In genomic region chr11:93537022-93537421, GRCh38 we compare ENCODE assay signal across 13 cellular contexts. TPM values are rescaled to one million over a fixed set of nuclear protein-coding genes. Genes with fewer than 3 reads are reported as not detected.
DNase-seq lines count a peak whose midpoint lies in the region; ATAC-seq and TF ChIP-seq lines count a peak whose summit lies in the region.
"Had no signal": no experiment of that assay in that cellular context is flagged by ENCODE, and none has a peak within 500 bp of the region (broad histone marks: within the 10 kb centered on the region; RNA-seq: fewer than 3 reads in every experiment).

No MANE protein-coding gene starts in this region.

- H3K4me1 ChIP-seq in endocrine pancreas (ENCODE audit: control insufficient read depth, insufficient read depth, low read length), result peaks cover 24% of the 10 kb centered on the region

- no peaks in the 10 kb centered on the region for H3K36me3 Mint-ChIP-seq in activated T-cell treated with anti-CD3 and anti-CD28 coated beads, Interleukin-2, amount 50 U/mL, for 72 hours (ENCODE audit: insufficient read depth in 2 of 2)
- H3K36me3 Mint-ChIP-seq in glutamatergic neuron (ENCODE audit: unreplicated experiment), result no peaks in the 10 kb centered on the region
- H3K36me3 Mint-ChIP-seq: neural progenitor cell had no signal

- peaks cover 49% of the 10 kb centered on the region for H3K4me1 Mint-ChIP-seq in activated T-cell treated with anti-CD3 and anti-CD28 coated beads, Interleukin-2, amount 50 U/mL, for 72 hours (ENCODE audit: low read depth)
- H3K4me1 Mint-ChIP-seq in glutamatergic neuron (ENCODE audit: low read depth, unreplicated experiment), result peaks cover 42% of the 10 kb centered on the region

- H3K9me3 Mint-ChIP-seq in activated T-cell treated with anti-CD3 and anti-CD28 coated beads, Interleukin-2, amount 50 U/mL, for 72 hours, result no peaks in the 10 kb centered on the region
- peaks cover 3% of the 10 kb centered on the region for H3K9me3 Mint-ChIP-seq in glutamatergic neuron (ENCODE audit: unreplicated experiment)
- H3K9me3 Mint-ChIP-seq: activated T-helper 2 cell treated with anti-CD3 and anti-CD28 coated beads, Interferon-gamma antibody, Interleukin-2, Interleukin-4, amounts not matched to agents 10 μg/mL and 5 μg/mL and 100 μg/mL, durations not matched to agents 14 hours and 24 hours and 36 hours; neural progenitor cell; stimulated activated naive CD8-positive, alpha-beta T cell treated with anti-CD3 and anti-CD28 coated beads, Interleukin-15, amount 100 ng/mL, for 72 hours had no signal

- H3K27me3 ChIP-seq in endocrine pancreas (ENCODE audit: control insufficient read depth, insufficient read depth, low read length), result no peaks in the 10 kb centered on the region
- H3K27me3 ChIP-seq: neural progenitor cell had no signal

- no peak overlapping the region for H3K4me3 Mint-ChIP-seq in activated T-cell treated with anti-CD3 and anti-CD28 coated beads, Interleukin-2, amount 50 U/mL, for 72 hours
- no peak overlapping the region for H3K4me3 Mint-ChIP-seq in glutamatergic neuron (ENCODE audit: unreplicated experiment)
- H3K4me3 Mint-ChIP-seq: neural progenitor cell; stimulated activated naive CD8-positive, alpha-beta T cell treated with anti-CD3 and anti-CD28 coated beads, Interleukin-15, amount 100 ng/mL, for 72 hours had no signal

- no peaks in the 10 kb centered on the region for H3K36me3 ChIP-seq in endocrine pancreas (ENCODE audit: control insufficient read depth, insufficient read depth, low read length)
- H3K36me3 ChIP-seq: neural progenitor cell had no signal

- no peaks in the 10 kb centered on the region for H3K9me3 ChIP-seq in endocrine pancreas (ENCODE audit: control insufficient read depth, low read length)

- H3K4me3 ChIP-seq in endocrine pancreas (ENCODE audit: control insufficient read depth, insufficient read depth, low read length), result peak overlapping the region; percentile 66
- H3K4me3 ChIP-seq: neural progenitor cell had no signal

- H3K9ac ChIP-seq in endocrine pancreas (ENCODE audit: control insufficient read depth, insufficient read depth, low read length), result peak overlapping the region; percentile 23
- H3K9ac ChIP-seq: neural progenitor cell had no signal

- H3K27me3 Mint-ChIP-seq in activated T-cell treated with anti-CD3 and anti-CD28 coated beads, Interleukin-2, amount 50 U/mL, for 72 hours (ENCODE audit: low read depth), result no peaks in the 10 kb centered on the region
- H3K27me3 Mint-ChIP-seq in glutamatergic neuron (ENCODE audit: unreplicated experiment), result peaks cover 2% of the 10 kb centered on the region

- no peak for DNase-seq in activated T-cell treated with anti-CD3 and anti-CD28 coated beads, Interleukin-2, amount 50 U/mL, for 72 hours
- DNase-seq in activated T-cell treated with anti-CD3 and anti-CD28 coated beads, Interleukin-2, amount 50 U/mL, for 48 hours, result no peak
- peak; percentile 53 for DNase-seq in middle frontal gyrus (ENCODE audit: extremely low spot score, low spot score)
- DNase-seq in glutamatergic neuron, result no peak
- no peak for DNase-seq in SW480 (ENCODE audit: low spot score)
- DNase-seq in mucosa of gallbladder (ENCODE audit: low spot score), result no peak
- DNase-seq: GDM1; stimulated activated CD4-positive, alpha-beta T cell treated with anti-CD3 and anti-CD28 coated beads, Interleukin-4, amount 100 ng/mL, for 24 hours; stimulated activated naive CD8-positive, alpha-beta T cell treated with anti-CD3 and anti-CD28 coated beads, Interleukin-15, amount 100 ng/mL, for 72 hours had no signal

- H3K27ac Mint-ChIP-seq in activated T-cell treated with anti-CD3 and anti-CD28 coated beads, Interleukin-2, amount 50 U/mL, for 72 hours, result peak overlapping the region; percentile 52
- H3K27ac Mint-ChIP-seq in glutamatergic neuron (ENCODE audit: unreplicated experiment), result no peak overlapping the region
- H3K27ac Mint-ChIP-seq: activated T-helper 2 cell treated with anti-CD3 and anti-CD28 coated beads, Interferon-gamma antibody, Interleukin-2, Interleukin-4, amounts not matched to agents 10 μg/mL and 5 μg/mL and 100 μg/mL, durations not matched to agents 14 hours and 24 hours and 36 hours; neural progenitor cell; stimulated activated naive CD8-positive, alpha-beta T cell treated with anti-CD3 and anti-CD28 coated beads, Interleukin-15, amount 100 ng/mL, for 72 hours had no signal

- no peak for TF ChIP-seq CTCF in glutamatergic neuron (IDR thresholded peaks at IDR 0.05; ENCODE audit: partially characterized antibody, unreplicated experiment)

- no peak for ATAC-seq in activated T-cell treated with anti-CD3 and anti-CD28 coated beads, Interleukin-2, amount 50 U/mL, for 72 hours (replicated peaks in 1 of 2)
- ATAC-seq in HG02870 (IDR thresholded peaks at IDR 0.05; ENCODE audit: unreplicated experiment), result no peak
- ATAC-seq: stimulated activated naive CD8-positive, alpha-beta T cell treated with anti-CD3 and anti-CD28 coated beads, Interleukin-15, amount 100 ng/mL, for 72 hours had no signal

RNA-seq across cellular contexts. Expression of gene SMCO4, which starts 6.2 kb away (rescaled TPM):
- 10 to 100 TPM; 28.4 to 36.1 TPM for total RNA-seq in activated T-cell treated with anti-CD3 and anti-CD28 coated beads, Interleukin-2, amount 50 U/mL, for 72 hours
- total RNA-seq in glutamatergic neuron (ENCODE audit: unreplicated experiment) (3.0 TPM), mucosa of gallbladder (62.4 TPM)
